Comparison of ENCODE assay signal across 8 cellular contexts in the genomic region with DNA sequence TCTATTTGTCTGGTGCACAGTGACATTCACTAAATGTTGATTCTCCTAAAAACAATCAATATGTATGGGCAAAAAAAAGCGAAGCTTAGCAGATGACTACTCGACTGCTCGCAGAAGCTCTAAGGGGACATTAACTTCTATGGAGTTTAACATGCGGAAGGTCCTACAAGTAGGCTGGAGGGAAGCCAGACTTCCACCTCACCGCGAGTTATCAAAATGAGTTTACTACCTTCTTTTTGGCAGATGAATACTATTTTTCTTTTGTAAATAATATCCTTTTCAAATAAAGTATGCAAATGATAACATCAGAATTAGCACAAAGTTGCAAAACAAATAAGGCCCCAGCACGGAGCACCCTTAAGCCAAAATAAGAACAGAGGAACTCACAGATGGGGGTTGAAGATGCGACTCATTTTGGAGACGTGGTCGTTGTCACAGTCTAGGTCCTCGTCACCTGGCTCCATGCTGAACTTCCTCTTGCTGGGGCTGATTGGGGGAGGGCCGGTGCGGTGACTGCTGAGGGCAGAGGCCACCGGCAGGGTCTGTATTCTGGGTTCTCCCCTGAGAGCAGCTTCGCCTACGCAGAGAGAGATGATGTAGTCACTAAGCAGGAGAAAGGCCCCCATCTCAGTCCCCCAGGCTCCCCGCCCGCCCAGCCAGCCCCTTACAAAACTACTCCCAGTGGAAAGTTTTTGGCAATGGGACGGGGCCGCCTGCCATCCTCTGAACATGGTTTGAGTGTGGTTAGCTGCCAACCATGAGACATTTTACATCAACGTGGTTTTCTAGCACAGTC. TPM values are rescaled to one million over a fixed set of nuclear protein-coding genes. Genes with fewer than 3 reads are reported as not detected.
A peak's percentile ranks its signal among the peaks of the same experiment; 100 is the strongest.
DNase-seq lines count a peak whose midpoint lies in the region; ATAC-seq and TF ChIP-seq lines count a peak whose summit lies in the region.

No MANE protein-coding gene starts in this region.

- no peak for TF ChIP-seq CTCF in PC-9 (conservative IDR thresholded peaks at IDR 0.05)
- TF ChIP-seq CTCF in sigmoid colon (IDR thresholded peaks at IDR 0.05) = no peak

- no peaks in the 10 kb centered on the region for H3K36me3 ChIP-seq in PC-9 (ENCODE audit: low read depth)
- H3K36me3 ChIP-seq in sigmoid colon = no peaks in the 10 kb centered on the region

- no peaks in the 10 kb centered on the region for H3K9me3 ChIP-seq in PC-9 (ENCODE audit: insufficient read depth, low read depth)
- H3K9me3 ChIP-seq in sigmoid colon = no peaks in the 10 kb centered on the region

- peaks cover 30% of the 10 kb centered on the region for H3F3A ChIP-seq in PC-9 (ENCODE audit: insufficient read depth, low read depth)

- 59 to 85% methylated on average over 21 of the region's 21 CpGs for WGBS in sigmoid colon, 2 donors

- CTCF ChIA-PET in PC-9 (lab: Charles Lee) = no interaction called here

- no peak for TF ChIP-seq POLR2A in sigmoid colon (IDR thresholded peaks at IDR 0.05)

- ATAC-seq in GM18868 (IDR thresholded peaks at IDR 0.05; ENCODE audit: unreplicated experiment) (peak; percentile 82), HG02642 (IDR thresholded peaks at IDR 0.05; ENCODE audit: poor library complexity, unreplicated experiment) (peak; percentile 93)

- H4K20me1 ChIP-seq in PC-9 (ENCODE audit: insufficient read depth) = peaks cover 6% of the 10 kb centered on the region; the same call in 1 of the 2 replicates

- H3K27me3 ChIP-seq in PC-9 (ENCODE audit: insufficient read depth, low read depth) (no peaks in the 10 kb centered on the region), sigmoid colon (no peaks in the 10 kb centered on the region)

- H3K79me2 ChIP-seq in PC-9 (ENCODE audit: low read depth) = peaks cover 67% of the 10 kb centered on the region

- H3K4me1 ChIP-seq in PC-9 (replicated peaks; ENCODE audit: insufficient read depth) = peaks cover 32% of the 10 kb centered on the region
- peaks cover 3 to 92% (median 81%) of the 10 kb centered on the region in 4 donors for H3K4me1 ChIP-seq in sigmoid colon

- peak overlapping the region; percentile 68 for H3K27ac ChIP-seq in PC-9
- peak overlapping the region; percentile 85 to 94 (median 89) for H3K27ac ChIP-seq in sigmoid colon

- no peak for DNase-seq in PC-9
- DNase-seq in fibroblast of gingiva (ENCODE audit: low read depth) = peak; percentile 92
- peak; percentile 85 for DNase-seq in sigmoid colon
- DNase-seq in effector CD4-positive, alpha-beta T cell = no peak
- no peak for DNase-seq in SKM-1 (lab: John Stamatoyannopoulos, UW; ENCODE audit: unreplicated experiment)
- no peak for DNase-seq in NCI-H2227 treated with DMSO at 0.1 percent for 48 hours (lab: John Stamatoyannopoulos, UW)

- POLR2A ChIA-PET in PC-9 (lab: Charles Lee; ENCODE audit: unreplicated experiment) = no interaction called here

- H3K4me2 ChIP-seq in PC-9 = peak overlapping the region; percentile 57

- TF ChIP-seq EP300 in sigmoid colon (IDR thresholded peaks at IDR 0.05) = no peak

- H3K4me3 ChIP-seq in PC-9 = no peak overlapping the region
- no peak overlapping the region for H3K4me3 ChIP-seq in sigmoid colon

- no TSS peak for BruUV-seq in PC-9 (replicated peaks; lab: Mats Ljungman, UMichigan)

- no peaks in the 10 kb centered on the region for H3K9me2 ChIP-seq in PC-9 (ENCODE audit: insufficient read depth)

- H2AFZ ChIP-seq in PC-9 = no peak overlapping the region

- intact Hi-C loops in PC-9 (cut with micrococcal nuclease; ENCODE audit: unreplicated experiment) (loop anchor here (2.0 to 5.0 kb wide), 2 partner anchors 53 to 314 kb away; no protein-coding TSS in a partner anchor), sigmoid colon (cut with DNase I) (loop anchor here (10.0 kb wide), 1 partner anchor 507 kb away; no protein-coding TSS in a partner anchor)

RNA-seq across cellular contexts. Expression of gene VGLL4, which starts 42.1 kb away (rescaled TPM):
- total RNA-seq in PC-9 (2021) = 39.1 and 42.2 TPM in 2 replicates
- 10 to 100 TPM; 26.4 to 56.5 (median 50.5) TPM for total RNA-seq in sigmoid colon
- 10 to 100 TPM; 27.0 to 41.5 (median 29.4) TPM for polyA plus RNA-seq in sigmoid colon

Comparison
In these comparisons a context has a peak if more than half of its experiments do, and no peak if none do; other contexts are left out.
1. DNase-seq: peak in fibroblast of gingiva (single experiment) and sigmoid colon (single experiment); none in PC-9 (0 of 2), effector CD4-positive, alpha-beta T cell (single experiment), SKM-1 (single experiment) and NCI-H2227 treated with DMSO at 0.1 percent for 48 hours (single experiment).